In the genomic region with DNA sequence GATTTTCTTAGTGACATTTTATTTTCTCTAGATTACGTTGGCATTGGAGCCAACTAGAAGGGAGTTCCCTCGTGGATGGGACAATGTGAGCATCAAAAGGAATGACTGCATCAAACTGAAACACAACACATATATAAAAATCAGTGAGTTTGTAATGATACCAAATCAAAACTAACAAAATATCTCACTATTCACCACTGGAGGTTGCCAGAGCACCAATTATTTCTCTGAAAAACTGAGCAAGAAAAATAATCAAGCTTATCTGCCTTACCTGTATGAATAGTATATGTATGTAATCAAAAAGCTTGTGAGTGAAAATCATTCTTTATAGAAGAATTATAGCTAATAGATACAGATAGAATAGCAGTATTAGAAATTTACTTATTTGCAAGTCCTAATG, we compare ENCODE assay signal across 25 cellular contexts. TPM values are rescaled to one million over a fixed set of nuclear protein-coding genes. Genes with fewer than 3 reads are reported as not detected.
DNase-seq lines count a peak whose midpoint lies in the region; ATAC-seq and TF ChIP-seq lines count a peak whose summit lies in the region.
"Had no signal": no experiment of that assay in that cellular context is flagged by ENCODE, and none has a peak within 500 bp of the region (broad histone marks: within the 10 kb centered on the region; RNA-seq: fewer than 3 reads in every experiment).

No MANE protein-coding gene starts in this region.

- in situ Hi-C loops in KBM-7 (cut with MboI; ENCODE audit: low pct_unique_long_range_greater_than_20kb, low sequenced_read_pairs), result no loop called here

- DNase-seq in DMS53 (lab: John Stamatoyannopoulos, UW) (peak; percentile 4), DMS53 treated with DMSO at 0.1 percent for 48 hours (lab: John Stamatoyannopoulos, UW; ENCODE audit: unreplicated experiment) (no peak), HT-29 (ENCODE audit: low spot score) (peak; percentile 20), chondrocyte (ENCODE audit: low spot score) (no peak), left ventricle myocardium superior (no peak), SHP77 treated with DMSO at 0.1 percent for 48 hours (lab: John Stamatoyannopoulos, UW) (no peak), KBM-7 (no peak)
- DNase-seq: CD4-positive, CD25-positive, alpha-beta regulatory T cell; DMS153; GOT3; KG1; NCI-H1092; NCI-H1417 treated with DMSO at 0.1 percent for 48 hours; NCI-H187; NCI-H2081 treated with DMSO at 0.1 percent for 48 hours; NCI-H748 treated with DMSO at 0.1 percent for 48 hours; NK-92 treated with Interleukin-12 subunit alpha and Interleukin-12 subunit beta, amount 100 ng/mL, for 24 hours; SHP77; T-helper 17 cell had no signal

- no peaks in the 10 kb centered on the region for H3K27me3 ChIP-seq in OCI-LY3 (ENCODE audit: low read depth, low read length)

- H4K20me1 ChIP-seq in OCI-LY3 (ENCODE audit: insufficient read depth, low read length), result no peaks in the 10 kb centered on the region

- no peak overlapping the region for H3K4me3 Mint-ChIP-seq in chondrocyte (ENCODE audit: unreplicated experiment)
- H3K4me3 Mint-ChIP-seq: CD4-positive, CD25-positive, alpha-beta regulatory T cell; T-helper 17 cell had no signal

- no peaks in the 10 kb centered on the region for H3K79me2 ChIP-seq in OCI-LY3 (ENCODE audit: low read length)

- H3K4me2 ChIP-seq in OCI-LY3 (ENCODE audit: low read length), result no peak overlapping the region

- no peak for ATAC-seq in left ventricle myocardium superior
- ATAC-seq: Panc1, T-helper 17 cell had no signal

- H3K4me1 ChIP-seq in OCI-LY3 (ENCODE audit: low read length), result peaks cover 14% of the 10 kb centered on the region
- H3K4me1 ChIP-seq: HAP-1 had no signal

- H3K27ac ChIP-seq in OCI-LY3 (ENCODE audit: low read length), result no peak overlapping the region
- H3K27ac ChIP-seq: RWPE1, SK-N-MC had no signal

- H3K36me3 Mint-ChIP-seq in chondrocyte (ENCODE audit: low read depth), result no peaks in the 10 kb centered on the region
- H3K36me3 Mint-ChIP-seq: CD4-positive, CD25-positive, alpha-beta regulatory T cell had no signal

- H2AFZ ChIP-seq in OCI-LY3 (ENCODE audit: low read depth, low read length), result no peak overlapping the region

- H3K9me3 ChIP-seq in OCI-LY3 (ENCODE audit: insufficient read depth, low read length), result no peaks in the 10 kb centered on the region
- H3K9me3 ChIP-seq: HAP-1 had no signal

- peaks cover 4% of the 10 kb centered on the region for H3K9me3 Mint-ChIP-seq in chondrocyte (ENCODE audit: low read depth)

- intact Hi-C loops in left ventricle myocardium superior (cut with micrococcal nuclease), result no loop called here

- H3K27me3 Mint-ChIP-seq in chondrocyte (ENCODE audit: low read depth), result peaks cover 3% of the 10 kb centered on the region
- H3K27me3 Mint-ChIP-seq: CD4-positive, CD25-positive, alpha-beta regulatory T cell had no signal

- TF ChIP-seq CTCF in OCI-LY3 (IDR thresholded peaks at IDR 0.05; ENCODE audit: low read depth, low read length), result peak; percentile 40
- TF ChIP-seq CTCF in chondrocyte (IDR thresholded peaks at IDR 0.05), result peak; percentile 23

- no peak overlapping the region for H3K9ac ChIP-seq in OCI-LY3 (ENCODE audit: low read length)

- peaks cover 3% of the 10 kb centered on the region for H3K4me1 Mint-ChIP-seq in chondrocyte (ENCODE audit: low read depth)
- H3K4me1 Mint-ChIP-seq: CD4-positive, CD25-positive, alpha-beta regulatory T cell; T-helper 17 cell had no signal

- no peak overlapping the region for H3K4me3 ChIP-seq in OCI-LY3 (ENCODE audit: low read length)
- H3K4me3 ChIP-seq: HAP-1, SK-N-MC had no signal

- H3K27ac Mint-ChIP-seq in chondrocyte (ENCODE audit: unreplicated experiment), result no peak overlapping the region
- H3K27ac Mint-ChIP-seq: CD4-positive, CD25-positive, alpha-beta regulatory T cell; T-helper 17 cell had no signal

- H3K36me3 ChIP-seq in OCI-LY3 (replicated peaks; ENCODE audit: low read depth, low read length), result no peaks in the 10 kb centered on the region
- H3K36me3 ChIP-seq: HAP-1 had no signal

RNA-seq across cellular contexts. Expression of gene OTOL1, which starts 46.8 kb away (rescaled TPM):
- not detected in 2 replicates for total RNA-seq in HT-29 (2014; rRNA removed; shearing (Covaris generic))
- total RNA-seq in chondrocyte (not detected in 3 replicates), left ventricle myocardium superior (not detected)
- total RNA-seq: A172; CD4-positive, CD25-positive, alpha-beta regulatory T cell; T-helper 17 cell had no signal

Comparison
In these comparisons a context has a peak if more than half of its experiments do, and no peak if none do; other contexts are left out.
1. DNase-seq: peak in DMS53 (single experiment) and HT-29 (single experiment); none in DMS53 treated with DMSO at 0.1 percent for 48 hours (single experiment), chondrocyte (single experiment), left ventricle myocardium superior (single experiment), SHP77 treated with DMSO at 0.1 percent for 48 hours (single experiment) and KBM-7 (single experiment).